ENCODE assay signal across 15 cellular contexts in genomic region chr2:99777266-99777640, GRCh38.
"Had no signal": no experiment of that assay in that cellular context is flagged by ENCODE, and none has a peak within 500 bp of the region (broad histone marks: within the 10 kb centered on the region; RNA-seq: fewer than 3 reads in every experiment).

No MANE protein-coding gene starts in this region.

- H3K36me3 ChIP-seq: transverse colon had no signal

- H3K4me1 Mint-ChIP-seq: activated naive CD4-positive, alpha-beta T cell treated with anti-CD3 and anti-CD28 coated beads, Interleukin-2, amount 10 ng/mL, durations not matched to agents 7 days and 5 days; T-helper 17 cell had no signal

- H3K27me3 Mint-ChIP-seq: activated naive CD4-positive, alpha-beta T cell treated with anti-CD3 and anti-CD28 coated beads, Interleukin-2, amount 10 ng/mL, durations not matched to agents 7 days and 5 days; naive B cell had no signal

- ATAC-seq: right cardiac atrium, T-helper 17 cell had no signal

- H3K27ac Mint-ChIP-seq: activated naive CD4-positive, alpha-beta T cell treated with anti-CD3 and anti-CD28 coated beads, Interleukin-2, amount 10 ng/mL, durations not matched to agents 7 days and 5 days; activated T-helper 2 cell treated with anti-CD3 and anti-CD28 coated beads, Interferon-gamma antibody, Interleukin-2, Interleukin-4, amounts not matched to agents 10 μg/mL and 5 μg/mL and 100 μg/mL, durations not matched to agents 14 hours and 24 hours and 36 hours; T-helper 17 cell had no signal

- H3K27ac ChIP-seq: coronary artery, spleen, transverse colon had no signal

- H3K9me3 Mint-ChIP-seq: activated T-helper 2 cell treated with anti-CD3 and anti-CD28 coated beads, Interferon-gamma antibody, Interleukin-2, Interleukin-4, amounts not matched to agents 10 μg/mL and 5 μg/mL and 100 μg/mL, durations not matched to agents 14 hours and 24 hours and 36 hours had no signal

- H3K27me3 ChIP-seq: spleen, transverse colon had no signal

- DNase-seq: activated CD4-positive, alpha-beta T cell treated with anti-CD3 and anti-CD28 coated beads, Interleukin-2, amount 50 U/mL, for 1 hour; activated naive CD4-positive, alpha-beta T cell treated with anti-CD3 and anti-CD28 coated beads, Interleukin-2, amount 10 ng/mL, durations not matched to agents 7 days and 5 days; activated T-cell treated with anti-CD3 and anti-CD28 coated beads for 4 hours; effector CD8-positive, alpha-beta T cell; hippocampal formation; midbrain; naive B cell; right cardiac atrium; spleen; stimulated activated CD4-positive, alpha-beta T cell treated with anti-CD3 and anti-CD28 coated beads, Interleukin-1b, Interleukin-23, amount 100 ng/mL, for 48 hours; stimulated activated naive CD4-positive, alpha-beta T cell; T-helper 17 cell; transverse colon had no signal

- H3K4me3 Mint-ChIP-seq: activated naive CD4-positive, alpha-beta T cell treated with anti-CD3 and anti-CD28 coated beads, Interleukin-2, amount 10 ng/mL, durations not matched to agents 7 days and 5 days; T-helper 17 cell had no signal

- H3K4me3 ChIP-seq: coronary artery, spleen, transverse colon had no signal
